17 cellular contexts compared by ENCODE assay signal in the genomic region with DNA sequence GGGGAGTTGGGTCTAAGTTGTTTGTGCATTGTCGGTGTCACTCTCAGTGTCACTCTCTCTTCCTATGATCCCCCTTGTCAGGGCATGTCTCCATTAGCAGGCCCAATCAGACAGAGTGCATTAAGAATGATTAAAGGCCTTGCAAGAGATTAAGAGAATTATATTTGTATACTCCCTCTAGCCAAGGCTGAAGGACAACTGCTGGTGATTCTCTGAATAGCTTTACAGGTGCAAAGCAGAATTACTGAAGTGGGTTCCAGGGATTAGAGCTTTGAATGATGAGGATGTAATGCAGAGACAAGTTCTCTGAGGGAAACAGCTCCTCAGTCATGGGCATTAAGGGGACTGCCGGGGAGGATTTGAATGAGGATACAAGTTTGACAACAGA.
DNase-seq lines count a peak whose midpoint lies in the region; ATAC-seq and TF ChIP-seq lines count a peak whose summit lies in the region.
"Had no signal": no experiment of that assay in that cellular context is flagged by ENCODE, and none has a peak within 500 bp of the region (broad histone marks: within the 10 kb centered on the region; RNA-seq: fewer than 3 reads in every experiment).

No MANE protein-coding gene starts in this region.

- POLR2A ChIA-PET in PC-3 (lab: Charles Lee; ENCODE audit: unreplicated experiment), result no interaction called here

- BruUV-seq in PC-3 (replicated peaks; lab: Mats Ljungman, UMichigan), result no TSS peak

- no peak overlapping the region for H3K14ac ChIP-seq in neuronal stem cell (ENCODE audit: low read length)

- H2BK5ac ChIP-seq in neuronal stem cell (ENCODE audit: low read length), result no peak overlapping the region

- H3K4me2 ChIP-seq in GM23338 (no peak overlapping the region), PC-3 (ENCODE audit: low read length) (peak overlapping the region; percentile 54; the same call in 1 of the 2 replicates), neuronal stem cell (ENCODE audit: insufficient read depth, low read length, poor library complexity, severe bottlenecking) (no peak overlapping the region)
- H3K4me2 ChIP-seq: BLaER1 treated with 17β-estradiol and CSF1 and Interleukin-3, amounts not matched to agents 10 nM and 100 nM had no signal

- ATAC-seq in GM23338 (no peak), PC-3 (no peak)

- H2BK12ac ChIP-seq in neuronal stem cell (ENCODE audit: low read length), result no peak overlapping the region

- no peak overlapping the region for H2AK5ac ChIP-seq in neuronal stem cell (ENCODE audit: low read depth, low read length)

- H3K36me3 Mint-ChIP-seq in GM23338 (ENCODE audit: low read depth), result no peaks in the 10 kb centered on the region
- H3K36me3 Mint-ChIP-seq in chondrocyte (ENCODE audit: low read depth), result peaks cover 2% of the 10 kb centered on the region

- peaks cover 13% of the 10 kb centered on the region; the same call in 1 of the 2 replicates for H3K9me2 ChIP-seq in GM23338 (ENCODE audit: insufficient read depth)
- no peaks in the 10 kb centered on the region; the same call in 1 of the 2 replicates for H3K9me2 ChIP-seq in PC-3 (replicated peaks; ENCODE audit: low read length)

- H4K8ac ChIP-seq in neuronal stem cell (ENCODE audit: low read depth, low read length), result no peak overlapping the region

- TF ChIP-seq CTCF in GM23338 (conservative IDR thresholded peaks at IDR 0.05; ENCODE audit: low read depth in 2 of 2) (no peak), PC-3 (conservative IDR thresholded peaks at IDR 0.05; ENCODE audit: low read depth, low read length) (no peak), chondrocyte (IDR thresholded peaks at IDR 0.05) (no peak), thyroid gland (IDR thresholded peaks at IDR 0.05) (no peak)

- no peak overlapping the region for H3K18ac ChIP-seq in neuronal stem cell (ENCODE audit: low read length)

- H3K4me3 ChIP-seq in GM23338 (no peak overlapping the region), PC-3 (ENCODE audit: low read length) (no peak overlapping the region), thyroid gland (replicated peaks in 1 of 3) (no peak overlapping the region), neuronal stem cell (ENCODE audit: low read length in 2 of 2) (no peak overlapping the region)
- H3K4me3 ChIP-seq: BLaER1 treated with 17β-estradiol and CSF1 and Interleukin-3, amounts not matched to agents 10 nM and 100 nM had no signal

- no peak overlapping the region for H3K4ac ChIP-seq in neuronal stem cell (ENCODE audit: low read length)

- H3K36me3 ChIP-seq in GM23338 (ENCODE audit: insufficient read depth) (no peaks in the 10 kb centered on the region), PC-3 (ENCODE audit: low read depth, low read length) (no peaks in the 10 kb centered on the region), thyroid gland (no peaks in the 10 kb centered on the region), neuronal stem cell (replicated peaks in 1 of 2; ENCODE audit: control insufficient read depth in 2 of 2, insufficient read depth in 2 of 2, low read length in 2 of 2) (no peaks in the 10 kb centered on the region)
- H3K36me3 ChIP-seq: BLaER1 treated with 17β-estradiol and CSF1 and Interleukin-3, amounts not matched to agents 10 nM and 100 nM had no signal

- H3K27me3 ChIP-seq in GM23338 (ENCODE audit: insufficient read depth) (no peaks in the 10 kb centered on the region), PC-3 (ENCODE audit: low read length) (no peaks in the 10 kb centered on the region), thyroid gland (no peaks in the 10 kb centered on the region), neuronal stem cell (ENCODE audit: control insufficient read depth in 3 of 3, insufficient read depth in 3 of 3, low read depth in 1 of 3, low read length in 3 of 3) (no peaks in the 10 kb centered on the region)
- H3K27me3 ChIP-seq: BLaER1 treated with 17β-estradiol and CSF1 and Interleukin-3, amounts not matched to agents 10 nM and 100 nM had no signal

- H3K4me1 Mint-ChIP-seq in GM23338 (peaks cover 13% of the 10 kb centered on the region; the same call in 2 of the 3 replicates), chondrocyte (ENCODE audit: low read depth) (peaks cover 14% of the 10 kb centered on the region)
- H3K4me1 Mint-ChIP-seq: B cell; CD4-positive, CD25-positive, alpha-beta regulatory T cell; CD8-positive, alpha-beta memory T cell had no signal

- H3K27ac Mint-ChIP-seq in GM23338, result no peak overlapping the region
- peak overlapping the region; percentile 24 for H3K27ac Mint-ChIP-seq in chondrocyte (ENCODE audit: unreplicated experiment)
- H3K27ac Mint-ChIP-seq: B cell; CD4-positive, CD25-positive, alpha-beta regulatory T cell; H9 had no signal

- H3K27me3 Mint-ChIP-seq in GM23338 (ENCODE audit: insufficient read depth, low read depth, poor library complexity), result no peaks in the 10 kb centered on the region
- H3K27me3 Mint-ChIP-seq in chondrocyte (ENCODE audit: low read depth), result no peaks in the 10 kb centered on the region
- H3K27me3 Mint-ChIP-seq: B cell had no signal

- no peak overlapping the region for H2BK15ac ChIP-seq in neuronal stem cell (ENCODE audit: low read length)

- H2AFZ ChIP-seq in GM23338 (0 out of 2 replicates have a peak overlapping the region, but pooled peaks have one; percentile 2), PC-3 (ENCODE audit: low read length) (no peak overlapping the region), neuronal stem cell (ENCODE audit: low read length) (no peak overlapping the region)

- DNase-seq in D341Med (ENCODE audit: low spot score) (peak; percentile 62), GM23338 (ENCODE audit: low spot score) (no peak), PC-3 (no peak), chondrocyte (ENCODE audit: low spot score) (no peak), NOMO-1 treated with dmso at 0.1 percent for 144 hours (lab: John Stamatoyannopoulos, UW; ENCODE audit: unreplicated experiment) (no peak), pons (ENCODE audit: low spot score) (no peak), thyroid gland (no peak), neuronal stem cell (ENCODE audit: low spot score) (no peak)
- DNase-seq: CD4-positive, CD25-positive, alpha-beta regulatory T cell; CD8-positive, alpha-beta memory T cell; COR-L47; DMS153; DMS79 treated with DMSO at 0.1 percent for 48 hours; GF-D8; H9 had no signal

- no peaks in the 10 kb centered on the region for H3K79me1 ChIP-seq in neuronal stem cell (ENCODE audit: low read depth, low read length)

- no peaks in the 10 kb centered on the region for H4K20me1 ChIP-seq in GM23338 (replicated peaks; ENCODE audit: insufficient read depth)
- no peaks in the 10 kb centered on the region for H4K20me1 ChIP-seq in PC-3 (ENCODE audit: low read length)
- H4K20me1 ChIP-seq: BLaER1 treated with 17β-estradiol and CSF1 and Interleukin-3, amounts not matched to agents 10 nM and 100 nM had no signal

- no peak overlapping the region for H3K27ac ChIP-seq in GM23338 (ENCODE audit: low read depth)
- H3K27ac ChIP-seq in PC-3 (ENCODE audit: low read length), result no peak overlapping the region
- H3K27ac ChIP-seq in thyroid gland, result no peak overlapping the region
- no peak overlapping the region for H3K27ac ChIP-seq in neuronal stem cell (replicated peaks; ENCODE audit: low read length)
- H3K27ac ChIP-seq: BLaER1 treated with 17β-estradiol and CSF1 and Interleukin-3, amounts not matched to agents 10 nM and 100 nM had no signal

- H3F3A ChIP-seq in GM23338 (replicated peaks; ENCODE audit: low read depth) (no peaks in the 10 kb centered on the region), PC-3 (ENCODE audit: low read length, unreplicated experiment) (no peaks in the 10 kb centered on the region)

- no peak overlapping the region for H3K23ac ChIP-seq in neuronal stem cell (ENCODE audit: low read depth, low read length, poor library complexity)

- H2BK120ac ChIP-seq in neuronal stem cell (ENCODE audit: low read depth, low read length), result no peak overlapping the region

- CTCF ChIA-PET in PC-3 (lab: Charles Lee), result no interaction called here

- intact Hi-C loops in PC-3 (cut with micrococcal nuclease) (no loop called here), thyroid gland (cut with DNase I) (no loop called here)

- TF ChIP-seq POLR2A in thyroid gland (IDR thresholded peaks at IDR 0.05), result no peak

- no peaks in the 10 kb centered on the region for H3K79me2 ChIP-seq in GM23338 (replicated peaks; ENCODE audit: insufficient read depth)
- H3K79me2 ChIP-seq in PC-3 (ENCODE audit: low read length), result no peaks in the 10 kb centered on the region

- H3K9me3 ChIP-seq in PC-3 (ENCODE audit: low read length), result no peaks in the 10 kb centered on the region
- H3K9me3 ChIP-seq in thyroid gland, result no peaks in the 10 kb centered on the region
- H3K9me3 ChIP-seq in neuronal stem cell (replicated peaks in 1 of 2; ENCODE audit: control insufficient read depth in 2 of 2, insufficient read depth in 1 of 2, low read depth in 1 of 2, low read length in 2 of 2), result peaks cover 2 to 10% of the 10 kb centered on the region in 2 donors

- H4K91ac ChIP-seq in neuronal stem cell (ENCODE audit: low read depth, low read length, poor library complexity), result no peak overlapping the region

- H3K9me3 Mint-ChIP-seq in GM23338, result no peaks in the 10 kb centered on the region; the same call in 2 of the 3 replicates
- peaks cover 11% of the 10 kb centered on the region for H3K9me3 Mint-ChIP-seq in chondrocyte (ENCODE audit: low read depth)
- H3K9me3 Mint-ChIP-seq: H9 had no signal

- H3K9ac ChIP-seq in PC-3 (ENCODE audit: low read length) (no peak overlapping the region), neuronal stem cell (ENCODE audit: low read depth, low read length, poor library complexity) (no peak overlapping the region)
- H3K9ac ChIP-seq: BLaER1 treated with 17β-estradiol and CSF1 and Interleukin-3, amounts not matched to agents 10 nM and 100 nM had no signal

- H3K4me3 Mint-ChIP-seq in GM23338, result no peak overlapping the region
- H3K4me3 Mint-ChIP-seq in chondrocyte (ENCODE audit: unreplicated experiment), result no peak overlapping the region
- H3K4me3 Mint-ChIP-seq: B cell; CD4-positive, CD25-positive, alpha-beta regulatory T cell; CD8-positive, alpha-beta memory T cell; H9 had no signal

- H3K4me1 ChIP-seq in GM23338 (ENCODE audit: insufficient read depth), result no peaks in the 10 kb centered on the region
- H3K4me1 ChIP-seq in PC-3 (ENCODE audit: insufficient read depth, low read length), result peaks cover 25% of the 10 kb centered on the region
- H3K4me1 ChIP-seq in thyroid gland, result no peaks in the 10 kb centered on the region
- peaks cover 0 to 2% of the 10 kb centered on the region in 2 donors for H3K4me1 ChIP-seq in neuronal stem cell (ENCODE audit: control insufficient read depth in 2 of 2, insufficient read depth in 1 of 2, low read depth in 1 of 2, low read length in 2 of 2)
- H3K4me1 ChIP-seq: BLaER1 treated with 17β-estradiol and CSF1 and Interleukin-3, amounts not matched to agents 10 nM and 100 nM had no signal

- 81 to 91% methylated on average over 2 of the region's 2 CpGs for WGBS in thyroid gland, 2 donors
- no CpG with 5 or more reads among the region's 2 CpGs for WGBS in neuronal stem cell (ENCODE audit: extremely low coverage in 2 of 2, insufficient read length in 2 of 2, insufficient replicate concordance in 1 of 2), 2 donors
